8 cellular contexts compared by ENCODE assay signal in the genomic region with DNA sequence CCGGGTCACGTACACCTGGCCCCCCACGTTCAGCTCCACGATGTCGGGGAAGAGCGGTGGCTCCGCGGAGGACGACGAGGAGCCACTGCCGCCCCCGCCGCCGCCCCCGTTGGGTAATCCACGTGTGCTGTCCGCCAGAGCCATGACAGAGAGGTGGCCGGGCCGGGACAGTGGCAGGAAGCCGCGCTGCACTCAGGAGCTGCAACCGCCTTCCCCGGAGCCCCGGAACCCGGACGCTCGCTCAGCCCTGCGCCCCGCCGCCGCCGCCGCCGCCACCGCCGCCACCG. TPM values are rescaled to one million over a fixed set of nuclear protein-coding genes. Genes with fewer than 3 reads are reported as not detected.
A peak's percentile ranks its signal among the peaks of the same experiment; 100 is the strongest.
DNase-seq lines count a peak whose midpoint lies in the region; ATAC-seq and TF ChIP-seq lines count a peak whose summit lies in the region.

No MANE protein-coding gene starts in this region.

- H3K4me1 Mint-ChIP-seq in activated CD4-positive, alpha-beta memory T cell treated with anti-CD3 and anti-CD28 coated beads for 36 hours (ENCODE audit: low read depth) = peaks cover 30% of the 10 kb centered on the region
- peaks cover 19 to 36% of the 10 kb centered on the region in 2 donors for H3K4me1 Mint-ChIP-seq in stimulated activated naive B cell treated with anti-CD40 and anti-IgM and Interleukin-4, amounts not matched to agents 10 μg/mL and 1 μg/mL and 100 μg/mL, for 72 hours

- H3K4me3 Mint-ChIP-seq in activated CD4-positive, alpha-beta memory T cell treated with anti-CD3 and anti-CD28 coated beads for 36 hours = peak overlapping the region; percentile 73
- peak overlapping the region; percentile 90 to 94 for H3K4me3 Mint-ChIP-seq in stimulated activated naive B cell treated with anti-CD40 and anti-IgM and Interleukin-4, amounts not matched to agents 10 μg/mL and 1 μg/mL and 100 μg/mL, for 72 hours

- H3K36me3 Mint-ChIP-seq in activated CD4-positive, alpha-beta memory T cell treated with anti-CD3 and anti-CD28 coated beads for 36 hours = no peaks in the 10 kb centered on the region
- H3K36me3 Mint-ChIP-seq in stimulated activated naive B cell treated with anti-CD40 and anti-IgM and Interleukin-4, amounts not matched to agents 10 μg/mL and 1 μg/mL and 100 μg/mL, for 72 hours = peaks cover 3 to 4% of the 10 kb centered on the region in 2 donors

- CTCF ChIA-PET in activated CD4-positive, alpha-beta memory T cell treated with anti-CD3 and anti-CD28 coated beads for 36 hours (lab: Charles Lee) = interaction anchor here (0.7 to 3.4 kb wide), 13 partner anchors 9 to 1200 kb away, joined by 3 to 24 read pairs (median 4); no protein-coding TSS in a partner anchor

- H3K27ac Mint-ChIP-seq in activated CD4-positive, alpha-beta memory T cell treated with anti-CD3 and anti-CD28 coated beads for 36 hours = peak overlapping the region; percentile 14
- peak overlapping the region; percentile 59 for H3K27ac Mint-ChIP-seq in stimulated activated naive B cell treated with anti-CD40 and anti-IgM and Interleukin-4, amounts not matched to agents 10 μg/mL and 1 μg/mL and 100 μg/mL, for 72 hours

- H3K36me3 ChIP-seq in cardiac muscle cell = peaks cover 2% of the 10 kb centered on the region

- no peak for ATAC-seq in left ventricle myocardium superior
- no peak for ATAC-seq in stimulated activated naive B cell treated with anti-CD40 and anti-IgM and Interleukin-4, amounts not matched to agents 10 μg/mL and 1 μg/mL and 100 μg/mL, for 72 hours (replicated peaks)

- DNase-seq in cardiac muscle cell (ENCODE audit: low read depth in 1 of 2, low spot score in 1 of 2) (no peak), left ventricle myocardium superior (no peak), iPS-NIHi7 (ENCODE audit: extremely low spot score) (no peak), SW480 (ENCODE audit: low spot score) (no peak)
- DNase-seq in activated CD4-positive, alpha-beta memory T cell treated with anti-CD3 and anti-CD28 coated beads for 36 hours = no peak
- DNase-seq in stimulated activated naive B cell treated with anti-CD40 and anti-IgM and Interleukin-4, amounts not matched to agents 10 μg/mL and 1 μg/mL and 100 μg/mL, for 72 hours = no peak
- DNase-seq in NK-92 treated with Interleukin-12 subunit alpha and Interleukin-12 subunit beta, amount 100 ng/mL, for 24 hours (lab: John Stamatoyannopoulos, UW) = no peak

- H3K27me3 ChIP-seq in cardiac muscle cell = peaks cover 3% of the 10 kb centered on the region

- peaks cover 21% of the 10 kb centered on the region for H3K4me1 ChIP-seq in cardiac muscle cell (ENCODE audit: low read depth)

- intact Hi-C loops in left ventricle myocardium superior (cut with micrococcal nuclease) = no loop called here
- intact Hi-C loops in activated CD4-positive, alpha-beta memory T cell treated with anti-CD3 and anti-CD28 coated beads for 36 hours (cut with micrococcal nuclease) = loop anchor here (1.0 to 5.0 kb wide), 4 partner anchors 106 to 1009 kb away; partner anchors contain the start of genes CLN5, FBXL3 and SLAIN1

- POLR2A ChIA-PET in activated CD4-positive, alpha-beta memory T cell treated with anti-CD3 and anti-CD28 coated beads for 36 hours (lab: Charles Lee) = interaction anchor here (1.0 to 1.5 kb wide), 4 partner anchors 12 to 141 kb away, joined by 3 to 5 read pairs (median 5); partner anchors contain the start of gene FBXL3

- H3K9me3 ChIP-seq in cardiac muscle cell (ENCODE audit: low read depth) = no peaks in the 10 kb centered on the region

- peak overlapping the region; percentile 94 for H3K4me3 ChIP-seq in cardiac muscle cell
- H3K4me3 ChIP-seq in iPS-11a (ENCODE audit: low read depth, low read length) = peak overlapping the region; percentile 56

- peak overlapping the region; percentile 93 for H3K27ac ChIP-seq in cardiac muscle cell

- no peaks in the 10 kb centered on the region for H3K9me3 Mint-ChIP-seq in activated CD4-positive, alpha-beta memory T cell treated with anti-CD3 and anti-CD28 coated beads for 36 hours
- no peaks in the 10 kb centered on the region for H3K9me3 Mint-ChIP-seq in stimulated activated naive B cell treated with anti-CD40 and anti-IgM and Interleukin-4, amounts not matched to agents 10 μg/mL and 1 μg/mL and 100 μg/mL, for 72 hours

- TF ChIP-seq CTCF in cardiac muscle cell (IDR thresholded peaks at IDR 0.05; ENCODE audit: low read depth, low read length) = no peak

- H3K27me3 Mint-ChIP-seq in activated CD4-positive, alpha-beta memory T cell treated with anti-CD3 and anti-CD28 coated beads for 36 hours = peaks cover 12% of the 10 kb centered on the region
- H3K27me3 Mint-ChIP-seq in stimulated activated naive B cell treated with anti-CD40 and anti-IgM and Interleukin-4, amounts not matched to agents 10 μg/mL and 1 μg/mL and 100 μg/mL, for 72 hours = peaks cover 33 to 34% of the 10 kb centered on the region in 2 donors

RNA-seq across cellular contexts. Expression of gene KCTD12, which starts 0.3 kb away (rescaled TPM):
- total RNA-seq in cardiac muscle cell (194 and 242 TPM in 2 replicates), left ventricle myocardium superior (39.6 TPM)
- 40.0 and 40.8 TPM in 2 replicates for polyA plus RNA-seq in cardiac muscle cell
- 1 to 10 TPM; 6.1 to 6.7 TPM for total RNA-seq in activated CD4-positive, alpha-beta memory T cell treated with anti-CD3 and anti-CD28 coated beads for 36 hours
